In the genomic region with DNA sequence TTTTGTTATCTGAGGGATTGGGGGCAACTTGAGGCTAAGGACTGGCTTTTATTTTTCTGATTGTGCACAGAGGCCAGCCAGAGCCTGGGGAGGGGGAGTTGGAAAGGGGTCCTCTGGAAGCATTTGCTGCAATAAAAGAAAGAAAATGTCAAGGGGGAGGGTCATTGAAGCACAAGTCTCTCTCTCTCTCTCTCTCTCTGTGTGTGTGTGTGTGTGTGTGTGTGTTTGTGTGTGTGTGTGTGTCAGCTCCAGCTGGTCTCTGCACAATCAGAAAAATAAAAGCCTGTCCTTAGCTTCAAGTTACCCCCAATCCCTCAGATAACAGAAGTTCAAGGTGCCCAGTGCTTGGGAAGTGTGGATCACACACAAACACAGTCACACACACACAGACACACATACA, we compare ENCODE assay signal across 2 cellular contexts.
A peak's percentile ranks its signal among the peaks of the same experiment; 100 is the strongest.
TF ChIP-seq lines count a peak whose summit lies in the region.

No MANE protein-coding gene starts in this region.

TF ChIP-seq in HEK293, 187 proteins besides CTCF, POLR2A, EP300 and RAD21 (continued from another document):
- TF ChIP-seq ZNF426 (tag by site-specific recombination; IDR thresholded peaks at IDR 0.05) = no peak
- TF ChIP-seq, protein P1, sequence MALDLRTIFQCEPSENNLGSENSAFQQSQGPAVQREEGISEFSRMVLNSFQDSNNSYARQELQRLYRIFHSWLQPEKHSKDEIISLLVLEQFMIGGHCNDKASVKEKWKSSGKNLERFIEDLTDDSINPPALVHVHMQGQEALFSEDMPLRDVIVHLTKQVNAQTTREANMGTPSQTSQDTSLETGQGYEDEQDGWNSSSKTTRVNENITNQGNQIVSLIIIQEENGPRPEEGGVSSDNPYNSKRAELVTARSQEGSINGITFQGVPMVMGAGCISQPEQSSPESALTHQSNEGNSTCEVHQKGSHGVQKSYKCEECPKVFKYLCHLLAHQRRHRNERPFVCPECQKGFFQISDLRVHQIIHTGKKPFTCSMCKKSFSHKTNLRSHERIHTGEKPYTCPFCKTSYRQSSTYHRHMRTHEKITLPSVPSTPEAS (tag by site-specific recombination; IDR thresholded peaks at IDR 0.05) = peak; percentile 90
- TF ChIP-seq, protein P2, sequence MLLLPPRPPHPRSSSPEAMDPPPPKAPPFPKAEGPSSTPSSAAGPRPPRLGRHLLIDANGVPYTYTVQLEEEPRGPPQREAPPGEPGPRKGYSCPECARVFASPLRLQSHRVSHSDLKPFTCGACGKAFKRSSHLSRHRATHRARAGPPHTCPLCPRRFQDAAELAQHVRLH (tag by site-specific recombination; IDR thresholded peaks at IDR 0.05) = no peak

TF ChIP-seq in neural cell, 6 proteins besides CTCF, POLR2A, EP300 and RAD21 (continued from another document):
- TF ChIP-seq, protein P3, sequence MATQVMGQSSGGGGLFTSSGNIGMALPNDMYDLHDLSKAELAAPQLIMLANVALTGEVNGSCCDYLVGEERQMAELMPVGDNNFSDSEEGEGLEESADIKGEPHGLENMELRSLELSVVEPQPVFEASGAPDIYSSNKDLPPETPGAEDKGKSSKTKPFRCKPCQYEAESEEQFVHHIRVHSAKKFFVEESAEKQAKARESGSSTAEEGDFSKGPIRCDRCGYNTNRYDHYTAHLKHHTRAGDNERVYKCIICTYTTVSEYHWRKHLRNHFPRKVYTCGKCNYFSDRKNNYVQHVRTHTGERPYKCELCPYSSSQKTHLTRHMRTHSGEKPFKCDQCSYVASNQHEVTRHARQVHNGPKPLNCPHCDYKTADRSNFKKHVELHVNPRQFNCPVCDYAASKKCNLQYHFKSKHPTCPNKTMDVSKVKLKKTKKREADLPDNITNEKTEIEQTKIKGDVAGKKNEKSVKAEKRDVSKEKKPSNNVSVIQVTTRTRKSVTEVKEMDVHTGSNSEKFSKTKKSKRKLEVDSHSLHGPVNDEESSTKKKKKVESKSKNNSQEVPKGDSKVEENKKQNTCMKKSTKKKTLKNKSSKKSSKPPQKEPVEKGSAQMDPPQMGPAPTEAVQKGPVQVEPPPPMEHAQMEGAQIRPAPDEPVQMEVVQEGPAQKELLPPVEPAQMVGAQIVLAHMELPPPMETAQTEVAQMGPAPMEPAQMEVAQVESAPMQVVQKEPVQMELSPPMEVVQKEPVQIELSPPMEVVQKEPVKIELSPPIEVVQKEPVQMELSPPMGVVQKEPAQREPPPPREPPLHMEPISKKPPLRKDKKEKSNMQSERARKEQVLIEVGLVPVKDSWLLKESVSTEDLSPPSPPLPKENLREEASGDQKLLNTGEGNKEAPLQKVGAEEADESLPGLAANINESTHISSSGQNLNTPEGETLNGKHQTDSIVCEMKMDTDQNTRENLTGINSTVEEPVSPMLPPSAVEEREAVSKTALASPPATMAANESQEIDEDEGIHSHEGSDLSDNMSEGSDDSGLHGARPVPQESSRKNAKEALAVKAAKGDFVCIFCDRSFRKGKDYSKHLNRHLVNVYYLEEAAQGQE (IDR thresholded peaks at IDR 0.05; ENCODE audit: borderline replicate concordance) = no peak
- TF ChIP-seq TAF1 (IDR thresholded peaks at IDR 0.05; ENCODE audit: low read depth) = no peak
